In genomic region chr5:149062371-149063016, GRCh38 we compare ENCODE assay signal across 8 cellular contexts. TPM values are rescaled to one million over a fixed set of nuclear protein-coding genes. Genes with fewer than 3 reads are reported as not detected.
DNase-seq lines count a peak whose midpoint lies in the region; ATAC-seq and TF ChIP-seq lines count a peak whose summit lies in the region.

No MANE protein-coding gene starts in this region.

- no peaks in the 10 kb centered on the region for H3K9me2 ChIP-seq in Karpas-422 (replicated peaks; ENCODE audit: insufficient read depth, low read length)

- H3K9me3 ChIP-seq in RWPE2 (ENCODE audit: severe bottlenecking) = no peaks in the 10 kb centered on the region
- peaks cover 1% of the 10 kb centered on the region for H3K9me3 ChIP-seq in trophoblast cell (ENCODE audit: insufficient read depth, low read depth, low read length)
- H3K9me3 ChIP-seq in Karpas-422 (ENCODE audit: low read length) = no peaks in the 10 kb centered on the region

- H2BK120ac ChIP-seq in trophoblast cell (ENCODE audit: insufficient read depth, low read length, poor library complexity) = peak overlapping the region; percentile 19

- H3K27me3 ChIP-seq in RWPE2 (ENCODE audit: insufficient read depth, poor library complexity, severe bottlenecking) (no peaks in the 10 kb centered on the region), trophoblast cell (ENCODE audit: insufficient read depth, low read length) (no peaks in the 10 kb centered on the region), Karpas-422 (ENCODE audit: low read length) (no peaks in the 10 kb centered on the region)

- peak; percentile 94 for ATAC-seq in RWPE2 (ENCODE audit: low read depth)
- ATAC-seq in GM19467 (IDR thresholded peaks at IDR 0.05; ENCODE audit: unreplicated experiment) = no peak
- no peak for ATAC-seq in HG02588 (IDR thresholded peaks at IDR 0.05; ENCODE audit: unreplicated experiment)

- CTCF ChIA-PET in Calu3 (lab: Charles Lee) = interaction anchor here (0.9 to 2.2 kb wide), 6 partner anchors 25 to 324 kb away, joined by 3 to 12 read pairs (median 4); no protein-coding TSS in a partner anchor

- H3K79me2 ChIP-seq in trophoblast cell (ENCODE audit: control insufficient read depth, insufficient read depth, low read length, poor library complexity) = no peaks in the 10 kb centered on the region
- H3K79me2 ChIP-seq in Karpas-422 (ENCODE audit: low read length) = no peaks in the 10 kb centered on the region

- H3K18ac ChIP-seq in trophoblast cell (ENCODE audit: low read length) = no peak overlapping the region

- peak overlapping the region; percentile 19 for H2BK12ac ChIP-seq in trophoblast cell (ENCODE audit: low read length)

- no peak overlapping the region for H2AK5ac ChIP-seq in trophoblast cell (ENCODE audit: low read length)

- peaks cover 8% of the 10 kb centered on the region for H3K79me1 ChIP-seq in trophoblast cell (ENCODE audit: low read length)

- peak overlapping the region; percentile 53 for H4K91ac ChIP-seq in trophoblast cell (ENCODE audit: low read depth, low read length)

- H2AFZ ChIP-seq in trophoblast cell (ENCODE audit: insufficient read depth, low read length, poor library complexity) (no peak overlapping the region), Karpas-422 (ENCODE audit: low read length) (no peak overlapping the region)

- H4K8ac ChIP-seq in trophoblast cell (ENCODE audit: low read depth, low read length) = peak overlapping the region; percentile 23

- H3K4me1 ChIP-seq in RWPE2 (ENCODE audit: insufficient read depth, poor library complexity, severe bottlenecking) = peaks cover 43% of the 10 kb centered on the region
- peaks cover 18 to 20% of the 10 kb centered on the region in 2 experiments for H3K4me1 ChIP-seq in trophoblast cell (ENCODE audit: control insufficient read depth in 1 of 2, insufficient read depth in 2 of 2, low read length in 2 of 2)
- H3K4me1 ChIP-seq in Karpas-422 (ENCODE audit: low read length) = peaks cover 4% of the 10 kb centered on the region

- H3K9ac ChIP-seq in trophoblast cell (ENCODE audit: low read length) (no peak overlapping the region), Karpas-422 (ENCODE audit: low read length) (no peak overlapping the region)

- H3K4me1 Mint-ChIP-seq in Calu3 (ENCODE audit: low read depth, unreplicated experiment) = peaks cover 72% of the 10 kb centered on the region

- intact Hi-C loops in Calu3 (cut with micrococcal nuclease; ENCODE audit: unreplicated experiment) = loop anchor here (1.0 to 5.0 kb wide), 2 partner anchors 52 to 205 kb away; no protein-coding TSS in a partner anchor

- DNase-seq in Calu3 = peak; percentile 79
- DNase-seq in RWPE2 (ENCODE audit: low spot score) = peak; percentile 91
- peak; percentile 69 for DNase-seq in fibroblast of villous mesenchyme (ENCODE audit: low read depth)
- peak; percentile 78 to 84 for DNase-seq in trophoblast cell
- no peak for DNase-seq in Karpas-422
- no peak for DNase-seq in activated gamma-delta T cell (lab: John Stamatoyannopoulos, UW)

- H3K4ac ChIP-seq in trophoblast cell (ENCODE audit: low read depth, low read length) = no peak overlapping the region

- peaks cover 10% of the 10 kb centered on the region for H3K36me3 Mint-ChIP-seq in Calu3 (ENCODE audit: insufficient read depth, unreplicated experiment)

- H3K4me2 ChIP-seq in trophoblast cell (ENCODE audit: low read length) = peak overlapping the region; percentile 13
- no peak overlapping the region for H3K4me2 ChIP-seq in Karpas-422 (ENCODE audit: low read depth, low read length, poor library complexity, severe bottlenecking)

- H2BK5ac ChIP-seq in trophoblast cell (ENCODE audit: low read depth, low read length, poor library complexity) = peak overlapping the region; percentile 14

- peaks cover 6% of the 10 kb centered on the region for H3K9me3 Mint-ChIP-seq in Calu3 (ENCODE audit: low read depth, unreplicated experiment)

- no peak overlapping the region for H3K14ac ChIP-seq in trophoblast cell (ENCODE audit: low read length)

- peak overlapping the region; percentile 66 for H3K4me3 Mint-ChIP-seq in Calu3 (ENCODE audit: low read depth, unreplicated experiment)

- H3K23ac ChIP-seq in trophoblast cell (ENCODE audit: low read length) = no peak overlapping the region

- TF ChIP-seq CTCF in Calu3 (IDR thresholded peaks at IDR 0.05; ENCODE audit: unreplicated experiment) = no peak
- TF ChIP-seq CTCF in RWPE2 (IDR thresholded peaks at IDR 0.05; ENCODE audit: poor library complexity, severe bottlenecking) = no peak
- TF ChIP-seq CTCF in fibroblast of villous mesenchyme (IDR thresholded peaks at IDR 0.05; ENCODE audit: insufficient read depth, low read depth, low read length) = no peak

- H4K20me1 ChIP-seq in Karpas-422 (ENCODE audit: insufficient read depth, low read depth, low read length) = no peaks in the 10 kb centered on the region

- peak overlapping the region; percentile 97 for H3K27ac Mint-ChIP-seq in Calu3 (ENCODE audit: unreplicated experiment)

- no CpG with 5 or more reads among the region's 3 CpGs for WGBS in trophoblast cell (ENCODE audit: extremely low coverage, insufficient coverage, insufficient read length)

- H3K27ac ChIP-seq in RWPE2 (ENCODE audit: poor library complexity, severe bottlenecking) (peak overlapping the region; percentile 99), trophoblast cell (ENCODE audit: low read depth, low read length) (peak overlapping the region; percentile 56), Karpas-422 (ENCODE audit: low read length) (no peak overlapping the region)

- H4K12ac ChIP-seq in trophoblast cell (ENCODE audit: low read depth, low read length) = no peak overlapping the region

- BruUV-seq in Calu3 (replicated peaks; lab: Mats Ljungman, UMichigan) = TSS peak; percentile 32

- H3K4me3 ChIP-seq in RWPE2 (ENCODE audit: severe bottlenecking) = no peak overlapping the region
- no peak overlapping the region for H3K4me3 ChIP-seq in fibroblast of villous mesenchyme (ENCODE audit: low read depth, low read length)
- no peak overlapping the region for H3K4me3 ChIP-seq in trophoblast cell (ENCODE audit: low read depth, low read length)
- no peak overlapping the region for H3K4me3 ChIP-seq in Karpas-422 (ENCODE audit: low read length)

- H3K27me3 Mint-ChIP-seq in Calu3 (ENCODE audit: unreplicated experiment) = no peaks in the 10 kb centered on the region

- no peaks in the 10 kb centered on the region for H3K36me3 ChIP-seq in RWPE2 (ENCODE audit: low read depth)
- H3K36me3 ChIP-seq in trophoblast cell (ENCODE audit: control insufficient read depth in 1 of 2, insufficient read depth in 2 of 2, low read length in 2 of 2) = no peaks in the 10 kb centered on the region
- H3K36me3 ChIP-seq in Karpas-422 (ENCODE audit: insufficient read depth, low read length) = no peaks in the 10 kb centered on the region

RNA-seq across cellular contexts. Expression of gene SH3TC2, which starts 0.4 kb away (rescaled TPM):
- total RNA-seq in Calu3 (2022) (54.6 and 60.3 TPM in 2 replicates), fibroblast of villous mesenchyme (3.9 and 13.4 TPM in 2 replicates)
- polyA plus RNA-seq in trophoblast cell (2013) = 4.7 and 4.8 TPM in 2 replicates
- not detected in 2 replicates for total RNA-seq in Karpas-422 (2014; rRNA removed; shearing (Covaris generic); ENCODE audit: low replicate concordance)

Comparison
In these comparisons a context has a peak if more than half of its experiments do, and no peak if none do; other contexts are left out.
1. DNase-seq: peak in Calu3 (single experiment), RWPE2 (single experiment), fibroblast of villous mesenchyme (single experiment) and trophoblast cell (2 of 2); none in Karpas-422 (single experiment) and activated gamma-delta T cell (single experiment).